In the genomic region with DNA sequence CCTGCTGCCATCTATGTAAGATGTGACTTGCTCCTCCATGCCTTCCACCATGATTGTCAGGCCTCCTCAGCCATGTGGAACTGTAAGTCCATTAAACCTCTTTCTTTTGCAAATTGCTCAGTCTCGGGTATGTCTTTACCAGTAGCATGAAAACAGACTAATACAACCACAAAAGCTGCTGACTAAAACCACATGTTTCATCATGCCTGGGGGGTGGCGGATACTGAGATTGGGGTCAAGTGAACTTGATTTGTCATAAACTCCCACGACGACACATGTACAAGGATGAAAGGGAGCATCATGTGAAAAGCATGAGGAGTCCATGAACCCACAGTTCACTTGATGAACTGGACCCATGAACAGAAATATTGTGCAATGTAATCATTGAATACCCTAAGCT, we compare ENCODE assay signal across 16 cellular contexts.
DNase-seq lines count a peak whose midpoint lies in the region; ATAC-seq and TF ChIP-seq lines count a peak whose summit lies in the region.
"Had no signal": no experiment of that assay in that cellular context is flagged by ENCODE, and none has a peak within 500 bp of the region (broad histone marks: within the 10 kb centered on the region; RNA-seq: fewer than 3 reads in every experiment).

No MANE protein-coding gene starts in this region.

- H3K36me3 Mint-ChIP-seq in endothelial cell (ENCODE audit: low read depth, unreplicated experiment) = no peaks in the 10 kb centered on the region
- H3K36me3 Mint-ChIP-seq: CD14-positive monocyte had no signal

- H3K27me3 ChIP-seq in AG04450 (ENCODE audit: control insufficient read depth, insufficient read depth, low read length) (no peaks in the 10 kb centered on the region), foreskin keratinocyte (no peaks in the 10 kb centered on the region), Karpas-422 (ENCODE audit: low read length) (no peaks in the 10 kb centered on the region), HAP-1 (ENCODE audit: low read depth) (peaks cover 17% of the 10 kb centered on the region)

- TF ChIP-seq CTCF in AG04450 (IDR thresholded peaks at IDR 0.05; ENCODE audit: low read depth, low read length) = no peak
- TF ChIP-seq CTCF in foreskin keratinocyte (conservative IDR thresholded peaks at IDR 0.05) = no peak
- TF ChIP-seq CTCF in endothelial cell (IDR thresholded peaks at IDR 0.05; ENCODE audit: unreplicated experiment) = no peak

- H3K4me3 ChIP-seq in AG04450 (ENCODE audit: low read depth, low read length) (no peak overlapping the region), Karpas-422 (ENCODE audit: low read length) (no peak overlapping the region), HAP-1 (no peak overlapping the region)
- H3K4me3 ChIP-seq: thoracic aorta had no signal

- no peaks in the 10 kb centered on the region for H3K79me2 ChIP-seq in Karpas-422 (ENCODE audit: low read length)

- H3K36me3 ChIP-seq in Karpas-422 (ENCODE audit: insufficient read depth, low read length) (no peaks in the 10 kb centered on the region), HAP-1 (replicated peaks) (no peaks in the 10 kb centered on the region)
- H3K36me3 ChIP-seq: thoracic aorta had no signal

- H3K9me3 ChIP-seq in AG04450 (ENCODE audit: control insufficient read depth, insufficient read depth, low read length) = no peaks in the 10 kb centered on the region
- no peaks in the 10 kb centered on the region for H3K9me3 ChIP-seq in Karpas-422 (ENCODE audit: low read length)
- peaks cover 5% of the 10 kb centered on the region; the same call in 1 of the 2 replicates for H3K9me3 ChIP-seq in HAP-1
- H3K9me3 ChIP-seq: thoracic aorta had no signal

- H3K9ac ChIP-seq in Karpas-422 (ENCODE audit: low read length) = no peak overlapping the region

- DNase-seq in AG04450 (ENCODE audit: low read depth, low spot score) (peak; percentile 20), EH (ENCODE audit: low read depth) (peak; percentile 22), amniotic epithelial cell (ENCODE audit: low read depth) (peak; percentile 84), foreskin keratinocyte (peak; percentile 75 to 86), Karpas-422 (no peak), endothelial cell (ENCODE audit: low spot score) (no peak), HAP-1 (ENCODE audit: low spot score in 2 of 2) (no peak)
- DNase-seq: activated CD4-positive, alpha-beta T cell treated with anti-CD3 and anti-CD28 coated beads for 1 hour; kidney; naive thymus-derived CD4-positive, alpha-beta T cell; right cardiac atrium; SW 1271 had no signal

- H3K9me2 ChIP-seq in Karpas-422 (replicated peaks; ENCODE audit: insufficient read depth, low read length) = no peaks in the 10 kb centered on the region

- H3K4me1 Mint-ChIP-seq in endothelial cell (ENCODE audit: unreplicated experiment) = peaks cover 9% of the 10 kb centered on the region
- H3K4me1 Mint-ChIP-seq: CD14-positive monocyte had no signal

- in situ Hi-C loops in HAP-1 (cut with MboI; ENCODE audit: low sequenced_read_pairs) = no loop called here

- no peak overlapping the region for H3K4me3 Mint-ChIP-seq in endothelial cell (ENCODE audit: unreplicated experiment)
- H3K4me3 Mint-ChIP-seq: activated naive CD4-positive, alpha-beta T cell treated with anti-CD3 and anti-CD28 coated beads, Interleukin-2, amount 50 U/mL, for 24 hours; CD14-positive monocyte; naive thymus-derived CD4-positive, alpha-beta T cell had no signal

- POLR2A ChIA-PET in AG04450 (lab: Yijun Ruan, JAX) = no interaction called here

- no peaks in the 10 kb centered on the region for H4K20me1 ChIP-seq in Karpas-422 (ENCODE audit: insufficient read depth, low read depth, low read length)

- H3K9me3 Mint-ChIP-seq in endothelial cell (ENCODE audit: unreplicated experiment) = no peaks in the 10 kb centered on the region
- H3K9me3 Mint-ChIP-seq: activated naive CD4-positive, alpha-beta T cell treated with anti-CD3 and anti-CD28 coated beads, Interleukin-2, amount 50 U/mL, for 24 hours had no signal

- H3K4me2 ChIP-seq in Karpas-422 (ENCODE audit: low read depth, low read length, poor library complexity, severe bottlenecking) = no peak overlapping the region

- H3K27me3 Mint-ChIP-seq in endothelial cell (ENCODE audit: unreplicated experiment) = peaks cover 4% of the 10 kb centered on the region
- H3K27me3 Mint-ChIP-seq: activated naive CD4-positive, alpha-beta T cell treated with anti-CD3 and anti-CD28 coated beads, Interleukin-2, amount 50 U/mL, for 24 hours; naive thymus-derived CD4-positive, alpha-beta T cell had no signal

- H3K27ac ChIP-seq in AG04450 (ENCODE audit: low read depth, low read length) (no peak overlapping the region), foreskin keratinocyte (no peak overlapping the region), Karpas-422 (ENCODE audit: low read length) (no peak overlapping the region)
- H3K27ac ChIP-seq: thoracic aorta had no signal

- H3K4me1 ChIP-seq in foreskin keratinocyte (peaks cover 13% of the 10 kb centered on the region), Karpas-422 (ENCODE audit: low read length) (no peaks in the 10 kb centered on the region), HAP-1 (peaks cover 42% of the 10 kb centered on the region)

- H2AFZ ChIP-seq in Karpas-422 (ENCODE audit: low read length) = no peak overlapping the region

- no peak overlapping the region for H3K27ac Mint-ChIP-seq in endothelial cell (ENCODE audit: unreplicated experiment)
- H3K27ac Mint-ChIP-seq: activated naive CD4-positive, alpha-beta T cell treated with anti-CD3 and anti-CD28 coated beads, Interleukin-2, amount 50 U/mL, for 24 hours; CD14-positive monocyte; naive thymus-derived CD4-positive, alpha-beta T cell had no signal

- CTCF ChIA-PET in AG04450 (lab: Charles Lee) = no interaction called here

- ATAC-seq in foreskin keratinocyte = peak; percentile 73
- ATAC-seq in GM18502 (IDR thresholded peaks at IDR 0.05; ENCODE audit: poor library complexity, unreplicated experiment) = no peak
- ATAC-seq: naive thymus-derived CD4-positive, alpha-beta T cell; right cardiac atrium had no signal

Comparison
In these comparisons a context has a peak if more than half of its experiments do, and no peak if none do; other contexts are left out.
1. DNase-seq: peak in AG04450 (single experiment), EH (single experiment), amniotic epithelial cell (single experiment) and foreskin keratinocyte (2 of 2); none in Karpas-422 (single experiment), endothelial cell (single experiment) and HAP-1 (0 of 2).